Comparison of ENCODE assay signal across 26 cellular contexts in the genomic region with DNA sequence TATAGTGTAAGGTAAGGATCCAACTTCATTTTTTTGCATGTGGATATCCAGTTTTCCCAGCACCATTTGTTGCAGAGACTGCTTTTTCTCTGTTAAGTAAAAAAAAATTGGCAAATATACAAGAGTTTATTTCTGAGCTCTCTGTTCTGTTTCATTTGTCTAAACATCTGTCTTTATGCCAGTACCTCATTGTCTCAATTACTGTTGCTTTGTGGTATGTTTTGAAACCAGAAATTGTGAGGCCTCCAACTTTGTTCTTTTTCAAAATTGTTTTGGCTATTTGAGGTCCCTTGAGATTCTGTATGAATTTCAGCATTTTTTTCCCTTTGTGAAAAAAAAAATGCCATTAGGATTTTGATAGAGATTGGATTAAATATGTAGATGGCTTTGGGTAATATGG.
"Had no signal": no experiment of that assay in that cellular context is flagged by ENCODE, and none has a peak within 500 bp of the region (broad histone marks: within the 10 kb centered on the region; RNA-seq: fewer than 3 reads in every experiment).

No MANE protein-coding gene starts in this region.

- H3K9ac ChIP-seq: neural progenitor cell, parathyroid adenoma had no signal

- H3K79me2 ChIP-seq: parathyroid adenoma had no signal

- H3K4me2 ChIP-seq: neural progenitor cell had no signal

- H3K27ac Mint-ChIP-seq: mesothelial cell of epicardium; naive thymus-derived CD4-positive, alpha-beta T cell; nephron; neural progenitor cell; stimulated activated effector memory CD8-positive, alpha-beta T cell treated with anti-CD3 and anti-CD28 coated beads, Interleukin-12 subunit alpha, Interleukin-12 subunit beta, amount 100 ng/mL, for 72 hours had no signal

- H3K36me3 ChIP-seq: heart right ventricle, left lung, neural progenitor cell, prostate gland, right atrium auricular region, stomach, thyroid gland, vagina had no signal

- DNase-seq: dorsolateral prefrontal cortex; effector CD4-positive, alpha-beta T cell; foreskin melanocyte; glutamatergic neuron; heart right ventricle; hippocampal formation; left cardiac atrium; left lung; mesenchymal stem cell; mucosa of descending colon; naive thymus-derived CD4-positive, alpha-beta T cell; stimulated activated CD4-positive, alpha-beta T cell treated with anti-CD3 and anti-CD28 coated beads, Interleukin-2, amount 100 ng/mL, for 24 hours; stimulated activated CD4-positive, alpha-beta T cell treated with anti-CD3 and anti-CD28 coated beads, Interleukin-4, amount 100 ng/mL, for 24 hours; stimulated activated naive CD4-positive, alpha-beta T cell treated with Interleukin-2 at 50 U/mL for 16 hours; stomach; thyroid gland; trophoblast cell had no signal

- H3K4me1 Mint-ChIP-seq: mesothelial cell of epicardium; naive thymus-derived CD4-positive, alpha-beta T cell; nephron; stimulated activated effector memory CD8-positive, alpha-beta T cell treated with anti-CD3 and anti-CD28 coated beads, Interleukin-12 subunit alpha, Interleukin-12 subunit beta, amount 100 ng/mL, for 72 hours had no signal

- H3K4me3 ChIP-seq: dorsolateral prefrontal cortex, heart right ventricle, left lung, mucosa of descending colon, neural progenitor cell, prostate gland, right atrium auricular region, stomach, thyroid gland, vagina had no signal

- H3K9me3 Mint-ChIP-seq: neural progenitor cell; stimulated activated effector memory CD8-positive, alpha-beta T cell treated with anti-CD3 and anti-CD28 coated beads, Interleukin-12 subunit alpha, Interleukin-12 subunit beta, amount 100 ng/mL, for 72 hours had no signal

- H3K36me3 Mint-ChIP-seq: mesothelial cell of epicardium; naive thymus-derived CD4-positive, alpha-beta T cell; neural progenitor cell; stimulated activated effector memory CD8-positive, alpha-beta T cell treated with anti-CD3 and anti-CD28 coated beads, Interleukin-12 subunit alpha, Interleukin-12 subunit beta, amount 100 ng/mL, for 72 hours had no signal

- H3K4me1 ChIP-seq: heart right ventricle, left lung, neural progenitor cell, parathyroid adenoma, prostate gland, right atrium auricular region, stomach, thyroid gland, vagina had no signal

- H3K4me3 Mint-ChIP-seq: mesothelial cell of epicardium; naive thymus-derived CD4-positive, alpha-beta T cell; nephron; neural progenitor cell; stimulated activated effector memory CD8-positive, alpha-beta T cell treated with anti-CD3 and anti-CD28 coated beads, Interleukin-12 subunit alpha, Interleukin-12 subunit beta, amount 100 ng/mL, for 72 hours had no signal

- H3K27me3 ChIP-seq: right atrium auricular region, stomach, thyroid gland, vagina had no signal

- H3K27ac ChIP-seq: dorsolateral prefrontal cortex, epithelial cell of prostate, heart right ventricle, left lung, neural progenitor cell, parathyroid adenoma, prostate gland, right atrium auricular region, stomach, thyroid gland, vagina had no signal

- H2AFZ ChIP-seq: neural progenitor cell, parathyroid adenoma had no signal
